ENCODE assay signal across 13 cellular contexts in genomic region chr3:27326211-27326948, GRCh38. TPM values are rescaled to one million over a fixed set of nuclear protein-coding genes. Genes with fewer than 3 reads are reported as not detected.
DNase-seq lines count a peak whose midpoint lies in the region; ATAC-seq, FAIRE-seq and TF ChIP-seq lines count a peak whose summit lies in the region.
"Had no signal": no experiment of that assay in that cellular context is flagged by ENCODE, and none has a peak within 500 bp of the region (broad histone marks: within the 10 kb centered on the region; RNA-seq: fewer than 3 reads in every experiment).

No MANE protein-coding gene starts in this region.

- ATAC-seq in left lung: peak; percentile 73
- no peak for ATAC-seq in GM21447 (IDR thresholded peaks at IDR 0.05; ENCODE audit: unreplicated experiment)
- no peak for ATAC-seq in CD4-positive, alpha-beta T cell (ENCODE audit: poor library complexity)
- ATAC-seq: activated CD8-positive, alpha-beta T cell treated with anti-CD3 and anti-CD28 coated beads for 36 hours; activated naive CD8-positive, alpha-beta T cell treated with anti-CD3 and anti-CD28 coated beads, Interleukin-2, amount 50 U/mL, for 24 hours had no signal

- H3K36me3 ChIP-seq in left lung (no peaks in the 10 kb centered on the region), tibial artery (no peaks in the 10 kb centered on the region), BE2C (no peaks in the 10 kb centered on the region)

- H3K4me1 ChIP-seq in left lung (peaks cover 0 to 3% of the 10 kb centered on the region in 2 donors), tibial artery (peaks cover 0 to 29% (median 16%) of the 10 kb centered on the region in 4 donors), BE2C (no peaks in the 10 kb centered on the region)

- H3K27ac ChIP-seq in left lung (peak overlapping the region in 1 of 2 donors; percentile 51), tibial artery (peak overlapping the region; percentile 39 to 43)
- no peak overlapping the region for H3K27ac ChIP-seq in CD4-positive, alpha-beta T cell (ENCODE audit: low read depth, low read length)
- H3K27ac ChIP-seq: SK-N-MC had no signal

- peak; percentile 47 for DNase-seq in HTR-8/SVneo (ENCODE audit: insufficient read length, low spot score)
- peak; percentile 97 for DNase-seq in choroid plexus epithelial cell (ENCODE audit: low read depth)
- DNase-seq in left lung: no peak
- peak in 1 of 2 donors; percentile 23 for DNase-seq in tibial artery
- no peak for DNase-seq in CD4-positive, alpha-beta T cell
- DNase-seq in BE2C: no peak
- DNase-seq in SHP77 treated with DMSO at 0.1 percent for 48 hours (lab: John Stamatoyannopoulos, UW): no peak
- DNase-seq: activated CD8-positive, alpha-beta T cell treated with anti-CD3 and anti-CD28 coated beads for 36 hours; activated naive CD8-positive, alpha-beta T cell treated with anti-CD3 and anti-CD28 coated beads, Interleukin-2, amount 50 U/mL, for 24 hours; hippocampal formation; NCI-H2081 had no signal

- H3K27me3 Mint-ChIP-seq in CD4-positive, alpha-beta T cell: no peaks in the 10 kb centered on the region
- H3K27me3 Mint-ChIP-seq: activated CD8-positive, alpha-beta T cell treated with anti-CD3 and anti-CD28 coated beads for 36 hours; activated naive CD8-positive, alpha-beta T cell treated with anti-CD3 and anti-CD28 coated beads, Interleukin-2, amount 50 U/mL, for 24 hours had no signal

- H3K9me3 ChIP-seq in left lung: peaks cover 0 to 9% of the 10 kb centered on the region in 2 donors
- H3K9me3 ChIP-seq in tibial artery: no peaks in the 10 kb centered on the region
- peaks cover 5% of the 10 kb centered on the region for H3K9me3 ChIP-seq in CD4-positive, alpha-beta T cell (ENCODE audit: control insufficient read depth, low read length)
- no peaks in the 10 kb centered on the region for H3K9me3 ChIP-seq in BE2C

- no peaks in the 10 kb centered on the region for H3K27me3 ChIP-seq in left lung
- no peaks in the 10 kb centered on the region for H3K27me3 ChIP-seq in tibial artery
- H3K27me3 ChIP-seq in CD4-positive, alpha-beta T cell (ENCODE audit: control insufficient read depth, insufficient read depth, low read length): no peaks in the 10 kb centered on the region
- no peaks in the 10 kb centered on the region for H3K27me3 ChIP-seq in BE2C

- CTCF ChIA-PET in CD4-positive, alpha-beta T cell (lab: Charles Lee): no interaction called here

- H3K9me3 Mint-ChIP-seq in CD4-positive, alpha-beta T cell: peaks cover 6% of the 10 kb centered on the region

- H3K4me3 Mint-ChIP-seq in CD4-positive, alpha-beta T cell: no peak overlapping the region
- H3K4me3 Mint-ChIP-seq: activated CD8-positive, alpha-beta T cell treated with anti-CD3 and anti-CD28 coated beads for 36 hours; activated naive CD8-positive, alpha-beta T cell treated with anti-CD3 and anti-CD28 coated beads, Interleukin-2, amount 50 U/mL, for 24 hours had no signal

- no peaks in the 10 kb centered on the region for H3K36me3 Mint-ChIP-seq in CD4-positive, alpha-beta T cell (ENCODE audit: low read depth)

- FAIRE-seq in HTR-8/SVneo (lab: Jason Lieb, UNC): peak; percentile 36

- TF ChIP-seq CTCF in choroid plexus epithelial cell (conservative IDR thresholded peaks at IDR 0.05; ENCODE audit: low read depth, low read length): no peak
- TF ChIP-seq CTCF in left lung (IDR thresholded peaks at IDR 0.05): no peak
- TF ChIP-seq CTCF in tibial artery (IDR thresholded peaks at IDR 0.05): no peak
- TF ChIP-seq CTCF in CD4-positive, alpha-beta T cell (IDR thresholded peaks at IDR 0.05): no peak
- no peak for TF ChIP-seq CTCF in BE2C (IDR thresholded peaks at IDR 0.05; ENCODE audit: low read depth, low read length)

- H3K27ac Mint-ChIP-seq in CD4-positive, alpha-beta T cell: no peak overlapping the region
- H3K27ac Mint-ChIP-seq: activated CD8-positive, alpha-beta T cell treated with anti-CD3 and anti-CD28 coated beads for 36 hours; activated naive CD8-positive, alpha-beta T cell treated with anti-CD3 and anti-CD28 coated beads, Interleukin-2, amount 50 U/mL, for 24 hours had no signal

- POLR2A ChIA-PET in CD4-positive, alpha-beta T cell (lab: Charles Lee): no interaction called here

- no peaks in the 10 kb centered on the region for H3K4me1 Mint-ChIP-seq in CD4-positive, alpha-beta T cell (ENCODE audit: low read depth)
- H3K4me1 Mint-ChIP-seq: activated naive CD8-positive, alpha-beta T cell treated with anti-CD3 and anti-CD28 coated beads, Interleukin-2, amount 50 U/mL, for 24 hours had no signal

- intact Hi-C loops in left lung (cut with DNase I): no loop called here
- intact Hi-C loops in tibial artery (cut with DNase I; ENCODE audit: low total_unique reads): no loop called here
- intact Hi-C loops in CD4-positive, alpha-beta T cell (cut with DNase I, micrococcal nuclease): no loop called here

- H3K4me3 ChIP-seq in choroid plexus epithelial cell (ENCODE audit: low read depth, low read length) (no peak overlapping the region), left lung (no peak overlapping the region), tibial artery (no peak overlapping the region), BE2C (ENCODE audit: low read depth, low read length) (no peak overlapping the region)
- H3K4me3 ChIP-seq: SK-N-MC had no signal

RNA-seq across cellular contexts. Expression of gene NEK10, which starts 42.8 kb away (rescaled TPM):
- total RNA-seq in left lung: 1 to 10 TPM; 1.5 to 4.2 TPM
- total RNA-seq in CD4-positive, alpha-beta T cell: under 1 TPM; 0.61 to 0.77 TPM
- not detected for polyA plus RNA-seq in BE2C (2012; ENCODE audit: insufficient read depth, insufficient read length, low read depth)

Comparison
In these comparisons a context has a peak if more than half of its experiments do, and no peak if none do; other contexts are left out.
1. DNase-seq: peak in HTR-8/SVneo (single experiment) and choroid plexus epithelial cell (single experiment); none in left lung (0 of 2), CD4-positive, alpha-beta T cell (0 of 10), BE2C (single experiment) and SHP77 treated with DMSO at 0.1 percent for 48 hours (single experiment).